17 cellular contexts compared by ENCODE assay signal in the genomic region with DNA sequence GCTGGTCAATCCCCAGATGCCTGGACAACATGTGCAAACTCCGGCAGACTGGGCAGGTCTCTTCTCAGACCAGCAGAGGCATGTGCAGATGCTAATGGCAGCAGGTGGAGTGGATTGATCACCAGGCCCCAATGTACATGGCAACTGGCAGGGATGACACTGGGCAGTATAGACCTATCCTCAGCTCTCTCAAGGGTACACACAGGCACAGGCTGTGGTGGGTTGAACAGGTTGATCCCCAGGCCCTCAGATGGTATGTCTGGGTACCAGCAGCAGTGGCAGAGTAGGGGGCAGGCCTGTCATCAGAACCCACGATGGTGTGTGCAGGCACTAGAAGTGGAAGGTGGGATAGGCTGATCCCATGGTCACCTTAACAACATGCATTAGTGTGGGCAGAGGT.
DNase-seq lines count a peak whose midpoint lies in the region; ATAC-seq and TF ChIP-seq lines count a peak whose summit lies in the region.
"Had no signal": no experiment of that assay in that cellular context is flagged by ENCODE, and none has a peak within 500 bp of the region (broad histone marks: within the 10 kb centered on the region; RNA-seq: fewer than 3 reads in every experiment).

No MANE protein-coding gene starts in this region.

- POLR2A ChIA-PET in SK-N-SH (lab: Yijun Ruan, JAX) (interaction anchor here (0.6 kb wide), 1 partner anchor 21 kb away, joined by 3 read pairs; no protein-coding TSS in a partner anchor), T-cell (lab: Charles Lee) (interaction anchor here in 1 of 2 donors (0.6 kb wide), 1 partner anchor 143 kb away, joined by 3 read pairs; no protein-coding TSS in a partner anchor)

- peak overlapping the region; percentile 59 to 66 for H3K27ac Mint-ChIP-seq in T-cell

- H3K9ac ChIP-seq in SK-N-SH: no peak overlapping the region
- no peak overlapping the region for H3K9ac ChIP-seq in mesenchymal stem cell (ENCODE audit: low read length)

- H3K14ac ChIP-seq in mesenchymal stem cell (ENCODE audit: low read length in 2 of 2): no peak overlapping the region

- H2AK5ac ChIP-seq in mesenchymal stem cell (ENCODE audit: low read length, severe bottlenecking): no peak overlapping the region

- no peak overlapping the region for H3K27ac ChIP-seq in SK-N-SH (ENCODE audit: low read depth in 2 of 2, low read length in 1 of 2)
- no peak overlapping the region for H3K27ac ChIP-seq in mesenchymal stem cell (ENCODE audit: low read length, poor library complexity, severe bottlenecking)
- no peak overlapping the region for H3K27ac ChIP-seq in upper lobe of right lung
- H3K27ac ChIP-seq: 22Rv1, SJCRH30 had no signal

- H2BK12ac ChIP-seq in mesenchymal stem cell (ENCODE audit: low read length in 2 of 2): no peak overlapping the region

- H3K79me1 ChIP-seq in mesenchymal stem cell (replicated peaks; ENCODE audit: low read length, poor library complexity, severe bottlenecking): peaks cover 33% of the 10 kb centered on the region

- WGBS in SK-N-SH (ENCODE audit: low lambda C conversion rate): 89% methylated on average over 2 of the region's 2 CpGs
- WGBS in mesenchymal stem cell: 95% methylated on average over 2 of the region's 2 CpGs

- no peak overlapping the region for H3K4me2 ChIP-seq in SK-N-SH
- no peak overlapping the region for H3K4me2 ChIP-seq in mesenchymal stem cell (ENCODE audit: low read length, poor library complexity, severe bottlenecking)

- no peak overlapping the region for H4K8ac ChIP-seq in mesenchymal stem cell (ENCODE audit: low read length)

- peaks cover 59% of the 10 kb centered on the region for H3K36me3 Mint-ChIP-seq in T-cell

- DNase-seq in SK-N-SH (peak; percentile 7), T-cell (no peak), mesenchymal stem cell (no peak), upper lobe of right lung (peak; percentile 8), NCI-H1436 (lab: John Stamatoyannopoulos, UW) (no peak)
- DNase-seq: DMS53, NCI-H1048, NCI-H146, NCI-H2081, NCI-H446 treated with DMSO at 0.1 percent for 48 hours, SJCRH30 had no signal

- H3K4me1 ChIP-seq in SK-N-SH (ENCODE audit: control insufficient read depth in 1 of 2, insufficient read depth in 2 of 2, low read depth in 1 of 2, low read length in 1 of 2) (no peaks in the 10 kb centered on the region), mesenchymal stem cell (ENCODE audit: control insufficient read depth, insufficient read depth, low read depth, low read length) (peaks cover 11% of the 10 kb centered on the region), upper lobe of right lung (no peaks in the 10 kb centered on the region)

- no peak overlapping the region for H2AFZ ChIP-seq in SK-N-SH (ENCODE audit: low read depth)
- no peak overlapping the region for H2AFZ ChIP-seq in mesenchymal stem cell (ENCODE audit: low read depth, low read length)

- H3K9me2 ChIP-seq in SK-N-SH: no peaks in the 10 kb centered on the region

- no peak for TF ChIP-seq EP300 in SK-N-SH (IDR thresholded peaks at IDR 0.05; ENCODE audit: borderline replicate concordance in 1 of 2, low read depth in 1 of 2, low read length in 1 of 2)

- H3K4me3 ChIP-seq in SK-N-SH (ENCODE audit: low read depth in 2 of 2, low read length in 1 of 2) (no peak overlapping the region), mesenchymal stem cell (ENCODE audit: insufficient read depth in 1 of 2, low read depth in 1 of 2, low read length in 2 of 2) (no peak overlapping the region), upper lobe of right lung (no peak overlapping the region)
- H3K4me3 ChIP-seq: SJCRH30 had no signal

- H3K36me3 ChIP-seq in SK-N-SH (replicated peaks in 1 of 2; ENCODE audit: control insufficient read depth in 1 of 2, insufficient read depth in 2 of 2, low read length in 1 of 2): peaks cover 17 to 70% of the 10 kb centered on the region in 2 experiments
- peaks cover 33 to 56% of the 10 kb centered on the region in 2 experiments for H3K36me3 ChIP-seq in mesenchymal stem cell (ENCODE audit: control insufficient read depth in 1 of 2, insufficient read depth in 2 of 2, low read depth in 1 of 2, low read length in 2 of 2)
- H3K36me3 ChIP-seq in upper lobe of right lung: no peaks in the 10 kb centered on the region

- H3K4ac ChIP-seq in mesenchymal stem cell (ENCODE audit: low read depth in 1 of 2, low read length in 2 of 2): no peak overlapping the region

- no peak overlapping the region for H2BK120ac ChIP-seq in mesenchymal stem cell (ENCODE audit: low read depth, low read length)

- TF ChIP-seq RAD21 in SK-N-SH (IDR thresholded peaks at IDR 0.05; ENCODE audit: low read length): no peak

- H4K91ac ChIP-seq in mesenchymal stem cell (ENCODE audit: low read length): peak overlapping the region; percentile 35

- ATAC-seq in SK-N-SH treated with all-trans-retinoic acid at 6 μM for 48 hours: no peak
- no peak for ATAC-seq in T-cell (replicated peaks in 1 of 4)
- no peak for ATAC-seq in upper lobe of right lung
- no peak for ATAC-seq in HG03354 (IDR thresholded peaks at IDR 0.05; ENCODE audit: poor library complexity, severe bottlenecking, unreplicated experiment)
- ATAC-seq in GM21825 (IDR thresholded peaks at IDR 0.05; ENCODE audit: unreplicated experiment): no peak
- ATAC-seq: HepG2 had no signal

- CTCF ChIA-PET in SK-N-SH (lab: Yijun Ruan, JAX): no interaction called here
- CTCF ChIA-PET in T-cell (lab: Charles Lee): no interaction called here

- intact Hi-C loops in upper lobe of right lung (cut with DNase I): no loop called here

- H2BK5ac ChIP-seq in mesenchymal stem cell (ENCODE audit: low read depth, low read length, poor library complexity, severe bottlenecking): no peak overlapping the region

- no peaks in the 10 kb centered on the region for H4K20me1 ChIP-seq in SK-N-SH (ENCODE audit: insufficient read depth)

- H3K79me2 ChIP-seq in SK-N-SH (ENCODE audit: insufficient read depth): peaks cover 4% of the 10 kb centered on the region; the same call in 1 of the 2 replicates

- no peak overlapping the region for H2BK15ac ChIP-seq in mesenchymal stem cell (ENCODE audit: low read depth, poor library complexity, severe bottlenecking)

- H3K27me3 ChIP-seq in SK-N-SH (ENCODE audit: insufficient read depth) (no peaks in the 10 kb centered on the region), mesenchymal stem cell (ENCODE audit: control insufficient read depth in 1 of 2, insufficient read depth in 1 of 2, low read length in 2 of 2) (no peaks in the 10 kb centered on the region), upper lobe of right lung (no peaks in the 10 kb centered on the region)
- H3K27me3 ChIP-seq: SJCRH30 had no signal

- H3K9me3 ChIP-seq in SK-N-SH: peaks cover 17% of the 10 kb centered on the region
- peaks cover 34% of the 10 kb centered on the region for H3K9me3 ChIP-seq in mesenchymal stem cell (ENCODE audit: control insufficient read depth, low read length)
- H3K9me3 ChIP-seq in upper lobe of right lung: no peaks in the 10 kb centered on the region

- no peak overlapping the region for H3K4me3 Mint-ChIP-seq in T-cell
- H3K4me3 Mint-ChIP-seq: CD14-positive monocyte had no signal

- TF ChIP-seq CTCF in SK-N-SH (IDR thresholded peaks at IDR 0.05): no peak
- TF ChIP-seq CTCF in upper lobe of right lung (IDR thresholded peaks at IDR 0.05): no peak

- H3K18ac ChIP-seq in mesenchymal stem cell (ENCODE audit: low read depth in 1 of 2, low read length in 2 of 2): no peak overlapping the region

- peaks cover 6% of the 10 kb centered on the region for H3F3A ChIP-seq in SK-N-SH (replicated peaks; ENCODE audit: insufficient read depth)

- H3K4me1 Mint-ChIP-seq in T-cell: peaks cover 53 to 71% (median 69%) of the 10 kb centered on the region in 3 donors
- H3K4me1 Mint-ChIP-seq: CD14-positive monocyte had no signal

- H3K9me3 Mint-ChIP-seq in T-cell: peaks cover 20 to 26% (median 22%) of the 10 kb centered on the region in 3 donors

- no peaks in the 10 kb centered on the region for H3K27me3 Mint-ChIP-seq in T-cell

- H3K23ac ChIP-seq in mesenchymal stem cell (ENCODE audit: low read length in 2 of 2): no peak overlapping the region

TF ChIP-seq in SK-N-SH, 30 proteins besides CTCF, POLR2A, EP300 and RAD21 (continues in another document):
- TF ChIP-seq, protein P1, sequence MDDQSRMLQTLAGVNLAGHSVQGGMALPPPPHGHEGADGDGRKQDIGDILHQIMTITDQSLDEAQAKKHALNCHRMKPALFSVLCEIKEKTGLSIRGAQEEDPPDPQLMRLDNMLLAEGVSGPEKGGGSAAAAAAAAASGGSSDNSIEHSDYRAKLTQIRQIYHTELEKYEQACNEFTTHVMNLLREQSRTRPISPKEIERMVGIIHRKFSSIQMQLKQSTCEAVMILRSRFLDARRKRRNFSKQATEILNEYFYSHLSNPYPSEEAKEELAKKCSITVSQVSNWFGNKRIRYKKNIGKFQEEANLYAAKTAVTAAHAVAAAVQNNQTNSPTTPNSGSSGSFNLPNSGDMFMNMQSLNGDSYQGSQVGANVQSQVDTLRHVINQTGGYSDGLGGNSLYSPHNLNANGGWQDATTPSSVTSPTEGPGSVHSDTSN (IDR thresholded peaks at IDR 0.05): no peak
- no peak for TF ChIP-seq MEF2A (IDR thresholded peaks at IDR 0.05; ENCODE audit: borderline replicate concordance, low read depth)
- no peak for TF ChIP-seq GATA2 (CRISPR knock-in tag; IDR thresholded peaks at IDR 0.05)
- TF ChIP-seq FOXJ3 (CRISPR knock-in tag; IDR thresholded peaks at IDR 0.05): no peak
- TF ChIP-seq FOXM1 (IDR thresholded peaks at IDR 0.05; ENCODE audit: low read depth): no peak
- no peak for TF ChIP-seq GABPA (IDR thresholded peaks at IDR 0.05; ENCODE audit: low read depth)
- no peak for TF ChIP-seq SMC3 (IDR thresholded peaks at IDR 0.05; ENCODE audit: low read depth, low read length)
- TF ChIP-seq EZH2phosphoT487 (IDR thresholded peaks at IDR 0.05; ENCODE audit: borderline replicate concordance, low read depth): no peak

TF ChIP-seq in SK-N-SH treated with all-trans-retinoic acid at 6 μM for 48 hours, 23 proteins besides CTCF, POLR2A, EP300 and RAD21:
- TF ChIP-seq SNAI2 (CRISPR knock-in tag; IDR thresholded peaks at IDR 0.05): no peak
- no peak for TF ChIP-seq ZNF70 (CRISPR knock-in tag; IDR thresholded peaks at IDR 0.05)
- TF ChIP-seq TCF4 (CRISPR knock-in tag; IDR thresholded peaks at IDR 0.05; ENCODE audit: borderline replicate concordance): no peak
- no peak for TF ChIP-seq TOX (CRISPR knock-in tag; IDR thresholded peaks at IDR 0.05; ENCODE audit: borderline replicate concordance)
- no peak for TF ChIP-seq ARNTL (CRISPR knock-in tag; IDR thresholded peaks at IDR 0.05; ENCODE audit: borderline replicate concordance, low read depth)

Comparison
In these comparisons a context has a peak if more than half of its experiments do, and no peak if none do; other contexts are left out.
1. DNase-seq: peak in SK-N-SH (single experiment) and upper lobe of right lung (single experiment); none in T-cell (0 of 34), mesenchymal stem cell (single experiment) and NCI-H1436 (single experiment).